ENCODE assay signal across 9 cellular contexts in the genomic region with DNA sequence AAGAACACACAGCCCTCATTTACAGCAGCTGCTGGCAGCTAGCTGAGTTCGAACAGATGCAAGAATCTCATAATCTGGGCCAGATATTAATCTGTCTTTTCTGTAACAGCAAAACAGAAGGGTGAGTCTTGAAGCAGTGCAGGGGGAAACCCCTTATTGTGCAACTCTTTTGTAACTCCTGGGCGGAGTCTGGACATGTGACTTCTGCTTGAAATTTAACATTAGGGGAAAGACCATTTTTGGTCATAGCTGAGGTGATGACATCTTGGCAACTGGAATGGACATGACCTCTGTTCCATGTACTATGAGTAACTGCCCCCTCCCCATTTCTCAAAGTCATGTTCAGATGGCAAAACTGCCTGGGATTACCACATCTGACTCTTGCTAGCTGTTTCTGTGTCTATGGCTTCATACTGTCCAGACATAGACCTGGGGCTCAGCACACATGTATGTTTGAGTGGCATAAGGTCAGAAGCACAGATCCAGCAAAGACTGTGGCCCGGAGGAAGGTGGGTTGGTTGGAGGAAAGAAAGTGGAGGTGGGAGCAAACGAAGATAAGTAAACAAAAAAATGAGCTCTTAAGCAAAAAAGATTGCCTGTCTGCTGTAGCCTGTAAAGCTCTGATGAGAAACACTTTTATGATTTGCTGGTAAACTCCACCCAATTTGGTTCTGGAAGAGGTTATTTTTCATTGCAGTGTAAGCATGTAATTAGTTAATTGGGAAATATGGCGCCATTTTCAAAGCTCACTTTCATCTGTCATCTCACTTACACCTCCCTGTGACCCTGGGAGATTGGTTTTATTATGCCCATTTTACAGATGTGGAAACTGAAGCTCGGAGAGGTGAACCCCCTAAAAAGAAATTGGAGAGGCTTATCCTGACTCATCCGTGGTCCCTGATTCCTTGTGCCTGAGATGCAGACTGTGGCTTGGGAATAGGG. TPM values are rescaled to one million over a fixed set of nuclear protein-coding genes. Genes with fewer than 3 reads are reported as not detected.
DNase-seq lines count a peak whose midpoint lies in the region; ATAC-seq, FAIRE-seq and TF ChIP-seq lines count a peak whose summit lies in the region.
"Had no signal": no experiment of that assay in that cellular context is flagged by ENCODE, and none has a peak within 500 bp of the region (broad histone marks: within the 10 kb centered on the region; RNA-seq: fewer than 3 reads in every experiment).

No MANE protein-coding gene starts in this region.

- intact Hi-C loops in MCF 10A (cut with micrococcal nuclease), result loop anchor here (1.0 to 5.0 kb wide), 4 partner anchors 8 to 216 kb away; no protein-coding TSS in a partner anchor
- intact Hi-C loops in lower leg skin (cut with DNase I; ENCODE audit: low total_unique reads), result no loop called here
- intact Hi-C loops in thyroid gland (cut with DNase I), result no loop called here

- peak overlapping the region; percentile 7 for H3K4me3 Mint-ChIP-seq in MCF 10A (ENCODE audit: unreplicated experiment)
- no peak overlapping the region for H3K4me3 Mint-ChIP-seq in endodermal cell

- H3K36me3 Mint-ChIP-seq in MCF 10A (ENCODE audit: insufficient read depth, unreplicated experiment), result peaks cover 5% of the 10 kb centered on the region
- no peaks in the 10 kb centered on the region for H3K36me3 Mint-ChIP-seq in endodermal cell (ENCODE audit: low read depth)

- H3K4me3 ChIP-seq in AG09309 (ENCODE audit: control insufficient read depth, low read depth, low read length), result no peak overlapping the region
- H3K4me3 ChIP-seq in lower leg skin (ENCODE audit: low read depth, poor library complexity, severe bottlenecking), result no peak overlapping the region
- no peak overlapping the region for H3K4me3 ChIP-seq in thyroid gland (replicated peaks in 1 of 3)
- H3K4me3 ChIP-seq in endodermal cell (ENCODE audit: low read length), result no peak overlapping the region

- H3K4me1 ChIP-seq in thyroid gland, result peaks cover 5 to 12% of the 10 kb centered on the region in 2 donors
- H3K4me1 ChIP-seq in endodermal cell (ENCODE audit: control insufficient read depth, insufficient read depth, low read length), result no peaks in the 10 kb centered on the region

- POLR2A ChIA-PET in MCF 10A (lab: Yijun Ruan, JAX), result interaction anchor here (0.5 to 2.9 kb wide), 44 partner anchors 9 to 306 kb away, joined by 3 to 103 read pairs (median 6); partner anchors contain the start of gene ETS2

- BruUV-seq in MCF 10A (replicated peaks; lab: Mats Ljungman, UMichigan), result TSS peak; percentile 90

- H3K27ac Mint-ChIP-seq in MCF 10A (ENCODE audit: low read depth, unreplicated experiment) (peak overlapping the region; percentile 90), endodermal cell (no peak overlapping the region)

- no peak overlapping the region for H3K27ac ChIP-seq in thyroid gland
- H3K27ac ChIP-seq in endodermal cell (ENCODE audit: low read depth, low read length), result no peak overlapping the region

- TF ChIP-seq CTCF in AG09309 (IDR thresholded peaks at IDR 0.05; ENCODE audit: control insufficient read depth, insufficient read depth, low read depth, low read length, missing control alignments) (no peak), MCF 10A (IDR thresholded peaks at IDR 0.05; ENCODE audit: unreplicated experiment) (no peak), lower leg skin (IDR thresholded peaks at IDR 0.05) (peak in 1 of 3 donors; percentile 93), thyroid gland (IDR thresholded peaks at IDR 0.05) (no peak), endodermal cell (conservative IDR thresholded peaks at IDR 0.05) (no peak)

- H3K9me3 ChIP-seq in thyroid gland, result no peaks in the 10 kb centered on the region
- no peaks in the 10 kb centered on the region for H3K9me3 ChIP-seq in endodermal cell (ENCODE audit: control insufficient read depth, low read length)

- CTCF ChIA-PET in MCF 10A (lab: Yijun Ruan, JAX), result interaction anchor here (0.6 to 1.5 kb wide), 10 partner anchors 9 to 305 kb away, joined by 3 to 5 read pairs (median 3); no protein-coding TSS in a partner anchor

- H3K9me3 Mint-ChIP-seq in MCF 10A (ENCODE audit: unreplicated experiment) (no peaks in the 10 kb centered on the region), endodermal cell (peaks cover 6% of the 10 kb centered on the region)

- peak; percentile 88 for DNase-seq in AG09309 (ENCODE audit: low read depth)
- DNase-seq in RCC 7860 (ENCODE audit: low spot score), result peak; percentile 91
- peak; percentile 99 for DNase-seq in MCF 10A (ENCODE audit: unreplicated experiment)
- peak; percentile 94 to 98 for DNase-seq in lower leg skin (ENCODE audit: low spot score in 2 of 2)
- peak; percentile 58 to 64 for DNase-seq in thyroid gland
- no peak for DNase-seq in endodermal cell

- TF ChIP-seq POLR2A in lower leg skin (IDR thresholded peaks at IDR 0.05) (no peak), thyroid gland (IDR thresholded peaks at IDR 0.05) (no peak)

- H3K27me3 Mint-ChIP-seq in MCF 10A (ENCODE audit: insufficient read depth, unreplicated experiment) (no peaks in the 10 kb centered on the region), endodermal cell (ENCODE audit: insufficient read depth) (no peaks in the 10 kb centered on the region)

- no peak for FAIRE-seq in RCC 7860 (lab: Jason Lieb, UNC)
- FAIRE-seq: islet of Langerhans had no signal

- no peak overlapping the region for H3K9ac ChIP-seq in endodermal cell (ENCODE audit: extremely low read depth, low read length, poor library complexity, severe bottlenecking)

- H3K36me3 ChIP-seq in thyroid gland, result no peaks in the 10 kb centered on the region
- H3K36me3 ChIP-seq in endodermal cell (ENCODE audit: control insufficient read depth, insufficient read depth, low read length), result no peaks in the 10 kb centered on the region

- 41% methylated on average over 7 of the region's 7 CpGs for WGBS in lower leg skin, 2 donors
- WGBS in thyroid gland, 2 donors, result 79 to 81% methylated on average over 7 of the region's 7 CpGs
- WGBS in endodermal cell (ENCODE audit: insufficient coverage in 1 of 2, insufficient read length in 1 of 2), 2 experiments, result 88 to 90% methylated on average over 6 to 7 of the region's 7 CpGs

- peak; percentile 63 for ATAC-seq in GM19035 (IDR thresholded peaks at IDR 0.05; ENCODE audit: unreplicated experiment)
- peak; percentile 86 for ATAC-seq in HG03108 (IDR thresholded peaks at IDR 0.05; ENCODE audit: unreplicated experiment)

- H3K4me1 Mint-ChIP-seq in MCF 10A (ENCODE audit: insufficient read depth, unreplicated experiment) (peaks cover 24% of the 10 kb centered on the region), endodermal cell (peaks cover 13% of the 10 kb centered on the region)

- H3K27me3 ChIP-seq in thyroid gland, result no peaks in the 10 kb centered on the region
- H3K27me3 ChIP-seq in endodermal cell (ENCODE audit: control insufficient read depth, insufficient read depth, low read length, poor library complexity, severe bottlenecking), result no peaks in the 10 kb centered on the region

RNA-seq across cellular contexts. Expression of gene ETS2, which starts 26.1 kb away (rescaled TPM):
- 109 and 126 TPM in 2 replicates for total RNA-seq in MCF 10A (2022)
- 100 to 1,000 TPM; 154 to 644 (median 289) TPM for total RNA-seq in lower leg skin
- 10 to 100 TPM; 36.6 to 92.2 (median 56.3) TPM for total RNA-seq in thyroid gland
- 100 to 1,000 TPM in 1 of 2 donors, 10 to 100 TPM in 1; 98.4 to 102 TPM for total RNA-seq in endodermal cell
- 25.0 TPM for polyA plus RNA-seq in endodermal cell (2013, experiment 1 of 2)
- 24.8 TPM for polyA plus RNA-seq in endodermal cell (2013, experiment 2 of 2)
